ENCODE assay signal across 31 cellular contexts in genomic region chr13:27911499-27911898, GRCh38. TPM values are rescaled to one million over a fixed set of nuclear protein-coding genes. Genes with fewer than 3 reads are reported as not detected.
"Had no signal": no experiment of that assay in that cellular context is flagged by ENCODE, and none has a peak within 500 bp of the region (broad histone marks: within the 10 kb centered on the region; RNA-seq: fewer than 3 reads in every experiment).

No MANE protein-coding gene starts in this region.

- H3K27ac ChIP-seq: coronary artery, epithelial cell of prostate, esophagus squamous epithelium, gastrocnemius medialis, heart right ventricle, left lung, lower lobe of right lung had no signal

- H3K4me3 ChIP-seq: coronary artery, esophagus squamous epithelium, gastrocnemius medialis, heart right ventricle, left lung, lower lobe of right lung had no signal

- H3K36me3 ChIP-seq: esophagus squamous epithelium, gastrocnemius medialis, heart right ventricle, left lung, lower lobe of right lung had no signal

- FAIRE-seq: colon, keratinocyte had no signal

- H3K4me1 ChIP-seq: esophagus squamous epithelium, gastrocnemius medialis, heart right ventricle, left lung, lower lobe of right lung had no signal

- DNase-seq: effector CD8-positive, alpha-beta T cell; effector memory CD8-positive, alpha-beta T cell; erythroblast; esophagus squamous epithelium; foreskin fibroblast; foreskin melanocyte; gastrocnemius medialis; glutamatergic neuron; head of caudate nucleus; heart right ventricle; hypothalamus; immature natural killer cell; left cardiac atrium; left lung; left ventricle myocardium superior; lower lobe of right lung; mesenchymal stem cell; naive thymus-derived CD4-positive, alpha-beta T cell had no signal

- H3K9me3 ChIP-seq: esophagus squamous epithelium, gastrocnemius medialis, heart right ventricle, left lung, lower lobe of right lung had no signal

- ATAC-seq: effector memory CD8-positive, alpha-beta T cell; esophagus mucosa; gastrocnemius medialis; heart right ventricle; left cardiac atrium; left lung; left ventricle myocardium superior; lower lobe of right lung; naive thymus-derived CD4-positive, alpha-beta T cell had no signal

RNA-seq across cellular contexts. Expression of gene PDX1, which starts 8.3 kb away (rescaled TPM):
- total RNA-seq: cerebellum; dermis microvascular lymphatic vessel endothelial cell; esophagus mucosa; esophagus squamous epithelium; gastrocnemius medialis; glomerular endothelial cell; heart right ventricle; kidney epithelial cell; left cardiac atrium; left lung; left ventricle myocardium superior; lower leg skin; lower lobe of right lung; lung microvascular endothelial cell; mesenteric fat pad; mesothelial cell of epicardium; naive thymus-derived CD4-positive, alpha-beta T cell had no signal
- polyA plus RNA-seq: heart right ventricle; immature natural killer cell; keratinocyte; naive thymus-derived CD4-positive, alpha-beta T cell had no signal

RNA-seq across cellular contexts. Expression of gene CDX2, which starts 57.6 kb away (rescaled TPM):
- total RNA-seq: cerebellum; dermis microvascular lymphatic vessel endothelial cell; esophagus mucosa; esophagus squamous epithelium; glomerular endothelial cell; heart right ventricle; kidney epithelial cell; left cardiac atrium; left lung; left ventricle myocardium superior; lower leg skin; lower lobe of right lung; lung microvascular endothelial cell; naive thymus-derived CD4-positive, alpha-beta T cell had no signal
- polyA plus RNA-seq: heart right ventricle; immature natural killer cell; keratinocyte; naive thymus-derived CD4-positive, alpha-beta T cell had no signal
